In genomic region chr4:138310498-138310897, GRCh38 we compare ENCODE assay signal across 21 cellular contexts.
A peak's percentile ranks its signal among the peaks of the same experiment; 100 is the strongest.
DNase-seq lines count a peak whose midpoint lies in the region; ATAC-seq and TF ChIP-seq lines count a peak whose summit lies in the region.
"Had no signal": no experiment of that assay in that cellular context is flagged by ENCODE, and none has a peak within 500 bp of the region (broad histone marks: within the 10 kb centered on the region; RNA-seq: fewer than 3 reads in every experiment).

No MANE protein-coding gene starts in this region.

- H3K27ac Mint-ChIP-seq in chondrocyte (ENCODE audit: unreplicated experiment), result peak overlapping the region; percentile 84
- H3K27ac Mint-ChIP-seq in CD8-positive, alpha-beta memory T cell, result no peak overlapping the region
- H3K27ac Mint-ChIP-seq: activated CD4-positive, alpha-beta T cell treated with anti-CD3 and anti-CD28 coated beads, Interleukin-2, amount 10 ng/mL, durations not matched to agents 7 days and 5 days; activated naive CD8-positive, alpha-beta T cell treated with anti-CD3 and anti-CD28 coated beads, Interleukin-2, amount 10 ng/mL, durations not matched to agents 7 days and 5 days; T-helper 1 cell treated with Interleukin-12 subunit alpha and Interleukin-12 subunit beta and Interleukin-4 antibody, amounts not matched to agents 30 μg/mL and 1 μg/mL, for 36 hours had no signal

- H3K23ac ChIP-seq in IMR-90 (ENCODE audit: low read depth, low read length), result peak overlapping the region; percentile 46; the same call in 1 of the 2 replicates

- peak overlapping the region; percentile 49 for H2BK5ac ChIP-seq in IMR-90 (ENCODE audit: low read depth, low read length, poor library complexity, severe bottlenecking)

- TF ChIP-seq POLR2A in IMR-90 (IDR thresholded peaks at IDR 0.05; ENCODE audit: low read depth, low read length), result no peak

- no peak overlapping the region for H3K9ac ChIP-seq in IMR-90 (ENCODE audit: low read depth, low read length)

- no peak for TF ChIP-seq RAD21 in IMR-90 (IDR thresholded peaks at IDR 0.05; ENCODE audit: low read length)

- H4K8ac ChIP-seq in IMR-90 (ENCODE audit: low read depth in 2 of 2, low read length in 2 of 2), result peak overlapping the region; percentile 25 to 52; a peak in 2 of 4 replicates

- no peaks in the 10 kb centered on the region for H3K27me3 Mint-ChIP-seq in chondrocyte (ENCODE audit: low read depth)
- no peaks in the 10 kb centered on the region for H3K27me3 Mint-ChIP-seq in CD8-positive, alpha-beta memory T cell
- H3K27me3 Mint-ChIP-seq: activated naive CD8-positive, alpha-beta T cell treated with anti-CD3 and anti-CD28 coated beads, Interleukin-2, amount 10 ng/mL, durations not matched to agents 7 days and 5 days had no signal

- H2AFZ ChIP-seq in IMR-90 (replicated peaks; ENCODE audit: low read length, poor library complexity), result no peak overlapping the region

- peak overlapping the region; percentile 69; the same call in 2 of the 3 replicates for H2BK15ac ChIP-seq in IMR-90 (ENCODE audit: low read depth, low read length)

- peak overlapping the region; percentile 86; the same call in 1 of the 2 replicates for H3K18ac ChIP-seq in IMR-90 (ENCODE audit: low read depth, low read length)

- ATAC-seq in IMR-90 (ENCODE audit: low read depth) (peak; percentile 21; the same call in 1 of the 2 replicates), foreskin keratinocyte (no peak)
- ATAC-seq: HCT116; left ventricle myocardium superior; mucosa of descending colon; stimulated activated naive CD8-positive, alpha-beta T cell treated with anti-CD3 and anti-CD28 coated beads, Interleukin-15, Interleukin-2, amounts not matched to agents 100 U/mL and 50 U/mL, for 24 hours had no signal

- H3K4me1 Mint-ChIP-seq in chondrocyte (ENCODE audit: low read depth), result peaks cover 51% of the 10 kb centered on the region
- no peaks in the 10 kb centered on the region for H3K4me1 Mint-ChIP-seq in CD8-positive, alpha-beta memory T cell
- H3K4me1 Mint-ChIP-seq: activated CD4-positive, alpha-beta T cell treated with anti-CD3 and anti-CD28 coated beads, Interleukin-2, amount 10 ng/mL, durations not matched to agents 7 days and 5 days; activated naive CD8-positive, alpha-beta T cell treated with anti-CD3 and anti-CD28 coated beads, Interleukin-2, amount 10 ng/mL, durations not matched to agents 7 days and 5 days had no signal

- 100% methylated on average over 1 of the region's 4 CpGs; no CpG with 5 or more reads in 1 of the 2 experiments for WGBS in IMR-90 (ENCODE audit: extremely low coverage in 2 of 2, insufficient read length in 1 of 2), 2 experiments

- H3K4me3 Mint-ChIP-seq in chondrocyte (ENCODE audit: unreplicated experiment), result no peak overlapping the region
- H3K4me3 Mint-ChIP-seq in CD8-positive, alpha-beta memory T cell, result no peak overlapping the region
- H3K4me3 Mint-ChIP-seq: activated CD4-positive, alpha-beta T cell treated with anti-CD3 and anti-CD28 coated beads, Interleukin-2, amount 10 ng/mL, durations not matched to agents 7 days and 5 days; activated naive CD8-positive, alpha-beta T cell treated with anti-CD3 and anti-CD28 coated beads, Interleukin-2, amount 10 ng/mL, durations not matched to agents 7 days and 5 days; T-helper 1 cell treated with Interleukin-12 subunit alpha and Interleukin-12 subunit beta and Interleukin-4 antibody, amounts not matched to agents 30 μg/mL and 1 μg/mL, for 36 hours had no signal

- no peaks in the 10 kb centered on the region for H4K20me1 ChIP-seq in IMR-90 (ENCODE audit: insufficient read depth, low read length)

- H3K4me2 ChIP-seq in IMR-90 (ENCODE audit: low read depth, low read length), result no peak overlapping the region

- no peak overlapping the region; the same call in 1 of the 2 replicates for H3K27ac ChIP-seq in IMR-90 (ENCODE audit: insufficient read depth, low read length)
- peak overlapping the region; percentile 61 for H3K27ac ChIP-seq in foreskin keratinocyte
- H3K27ac ChIP-seq in CD8-positive, alpha-beta memory T cell (ENCODE audit: low read depth, low read length), result no peak overlapping the region
- H3K27ac ChIP-seq: transverse colon, VCaP had no signal

- intact Hi-C loops in IMR-90 (cut with micrococcal nuclease), result no loop called here

- POLR2A ChIA-PET in IMR-90 (lab: Charles Lee; ENCODE audit: unreplicated experiment), result no interaction called here
- POLR2A ChIA-PET in CD8-positive, alpha-beta memory T cell (lab: Charles Lee), result no interaction called here

- peak overlapping the region; percentile 44 for H3K4ac ChIP-seq in IMR-90 (ENCODE audit: low read depth, low read length)

- peak overlapping the region; percentile 72 for H2BK120ac ChIP-seq in IMR-90 (ENCODE audit: low read depth, low read length)

- in situ Hi-C loops in IMR-90 (cut with MboI; ENCODE audit: low sequenced_read_pairs), result no loop called here

- peak overlapping the region; percentile 74; the same call in 1 of the 2 replicates for H2AK5ac ChIP-seq in IMR-90 (ENCODE audit: low read depth, low read length)

- H3K56ac ChIP-seq in IMR-90 (ENCODE audit: extremely low read depth, insufficient read depth, low read length), result no peak overlapping the region

- H3K4me3 ChIP-seq in IMR-90 (ENCODE audit: insufficient read depth, low read depth, low read length), result no peak overlapping the region
- no peak overlapping the region for H3K4me3 ChIP-seq in CD8-positive, alpha-beta memory T cell (ENCODE audit: low read length)
- H3K4me3 ChIP-seq: mucosa of descending colon, transverse colon had no signal

- H2BK20ac ChIP-seq in IMR-90 (ENCODE audit: low read depth, low read length), result peak overlapping the region; percentile 85

- peak overlapping the region; percentile 10; the same call in 1 of the 2 replicates for H3K14ac ChIP-seq in IMR-90 (replicated peaks; ENCODE audit: low read depth, low read length)

- no peaks in the 10 kb centered on the region for H3K36me3 ChIP-seq in IMR-90 (ENCODE audit: control insufficient read depth, insufficient read depth, low read length)
- H3K36me3 ChIP-seq in CD8-positive, alpha-beta memory T cell (ENCODE audit: insufficient read depth, low read length), result no peaks in the 10 kb centered on the region
- H3K36me3 ChIP-seq: transverse colon had no signal

- H3K4me1 ChIP-seq in IMR-90 (ENCODE audit: control insufficient read depth, insufficient read depth, low read length) (peaks cover 5% of the 10 kb centered on the region; the same call in 1 of the 2 replicates), foreskin keratinocyte (peaks cover 38% of the 10 kb centered on the region)
- H3K4me1 ChIP-seq in CD8-positive, alpha-beta memory T cell (ENCODE audit: insufficient read depth, low read length), result no peaks in the 10 kb centered on the region
- H3K4me1 ChIP-seq: transverse colon had no signal

- no peaks in the 10 kb centered on the region for H3K27me3 ChIP-seq in IMR-90 (ENCODE audit: control insufficient read depth, insufficient read depth, low read length)
- no peaks in the 10 kb centered on the region for H3K27me3 ChIP-seq in foreskin keratinocyte
- no peaks in the 10 kb centered on the region for H3K27me3 ChIP-seq in CD8-positive, alpha-beta memory T cell (ENCODE audit: insufficient read depth, low read length, poor library complexity, severe bottlenecking)
- H3K27me3 ChIP-seq: transverse colon had no signal

- peak; percentile 53 for DNase-seq in IMR-90
- no peak for DNase-seq in chondrocyte (ENCODE audit: low spot score)
- DNase-seq in foreskin keratinocyte, result peak; percentile 28 to 44
- DNase-seq in midbrain (lab: John Stamatoyannopoulos, UW), result no peak
- DNase-seq in kidney glomerular epithelial cell (lab: John Stamatoyannopoulos, UW), result no peak
- no peak for DNase-seq in CD8-positive, alpha-beta memory T cell
- DNase-seq in UCSD-AML1 (lab: John Stamatoyannopoulos, UW; ENCODE audit: unreplicated experiment), result no peak
- DNase-seq: activated CD4-positive, alpha-beta T cell treated with anti-CD3 and anti-CD28 coated beads, Interleukin-2, amount 10 ng/mL, durations not matched to agents 7 days and 5 days; activated naive CD8-positive, alpha-beta T cell treated with anti-CD3 and anti-CD28 coated beads, Interleukin-2, amount 10 ng/mL, durations not matched to agents 7 days and 5 days; erythroblast; head of caudate nucleus; left ventricle myocardium superior; mucosa of descending colon; NCI-H1417 treated with DMSO at 0.1 percent for 48 hours; SHP77; stimulated activated CD4-positive, alpha-beta T cell treated with anti-CD3 and anti-CD28 coated beads, Interleukin-4, amount 100 ng/mL, for 1 hour; stimulated activated naive CD8-positive, alpha-beta T cell treated with anti-CD3 and anti-CD28 coated beads, Interleukin-15, Interleukin-2, amounts not matched to agents 100 U/mL and 50 U/mL, for 24 hours; transverse colon had no signal

- no peak overlapping the region for H2AK9ac ChIP-seq in IMR-90 (replicated peaks; ENCODE audit: low read depth, low read length, poor library complexity)

- H3K79me1 ChIP-seq in IMR-90 (ENCODE audit: low read depth in 1 of 2, low read length in 2 of 2), result no peaks in the 10 kb centered on the region

- no peaks in the 10 kb centered on the region for H3K9me3 ChIP-seq in IMR-90 (ENCODE audit: control insufficient read depth, insufficient read depth, low read length)
- H3K9me3 ChIP-seq in CD8-positive, alpha-beta memory T cell (ENCODE audit: low read length), result no peaks in the 10 kb centered on the region
- H3K9me3 ChIP-seq: mucosa of descending colon, transverse colon had no signal

- no peak for TF ChIP-seq CTCF in IMR-90 (conservative IDR thresholded peaks at IDR 0.05; ENCODE audit: low read depth, low read length)
- TF ChIP-seq CTCF in chondrocyte (IDR thresholded peaks at IDR 0.05), result no peak
- no peak for TF ChIP-seq CTCF in foreskin keratinocyte (conservative IDR thresholded peaks at IDR 0.05)

- dilution Hi-C loops in IMR-90 (cut with HindIII; ENCODE audit: low sequenced_read_pairs, unreplicated experiment), result no loop called here

- H3K9me3 Mint-ChIP-seq in chondrocyte (ENCODE audit: low read depth), result peaks cover 11% of the 10 kb centered on the region
- H3K9me3 Mint-ChIP-seq in CD8-positive, alpha-beta memory T cell, result peaks cover 0 to 10% (median 2%) of the 10 kb centered on the region in 5 donors
- H3K9me3 Mint-ChIP-seq: activated CD4-positive, alpha-beta T cell treated with anti-CD3 and anti-CD28 coated beads, Interleukin-2, amount 10 ng/mL, durations not matched to agents 7 days and 5 days; activated naive CD8-positive, alpha-beta T cell treated with anti-CD3 and anti-CD28 coated beads, Interleukin-2, amount 10 ng/mL, durations not matched to agents 7 days and 5 days; T-helper 1 cell treated with Interleukin-12 subunit alpha and Interleukin-12 subunit beta and Interleukin-4 antibody, amounts not matched to agents 30 μg/mL and 1 μg/mL, for 36 hours had no signal

- CTCF ChIA-PET in IMR-90 (lab: Yijun Ruan, JAX), result no interaction called here
- CTCF ChIA-PET in CD8-positive, alpha-beta memory T cell (lab: Charles Lee), result no interaction called here

- H3K36me3 Mint-ChIP-seq in chondrocyte (ENCODE audit: low read depth), result no peaks in the 10 kb centered on the region
- no peaks in the 10 kb centered on the region for H3K36me3 Mint-ChIP-seq in CD8-positive, alpha-beta memory T cell
- H3K36me3 Mint-ChIP-seq: activated naive CD8-positive, alpha-beta T cell treated with anti-CD3 and anti-CD28 coated beads, Interleukin-2, amount 10 ng/mL, durations not matched to agents 7 days and 5 days had no signal

- BruUV-seq in IMR-90 (replicated peaks; lab: Mats Ljungman, UMichigan), result no TSS peak

- H4K91ac ChIP-seq in IMR-90 (ENCODE audit: insufficient read depth, low read depth, low read length), result peak overlapping the region; percentile 67

- H3K9me1 ChIP-seq in IMR-90 (ENCODE audit: insufficient read depth, low read length), result no peaks in the 10 kb centered on the region; the same call in none of the 2 replicates

- no peak overlapping the region; the same call in 1 of the 2 replicates for H4K5ac ChIP-seq in IMR-90 (ENCODE audit: low read depth, low read length)

Comparison
In these comparisons a context has a peak if more than half of its experiments do, and no peak if none do; other contexts are left out.
1. DNase-seq: peak in IMR-90 (single experiment) and foreskin keratinocyte (2 of 2); none in chondrocyte (single experiment), midbrain (single experiment), kidney glomerular epithelial cell (single experiment), CD8-positive, alpha-beta memory T cell (0 of 5) and UCSD-AML1 (single experiment).